ENCODE assay signal across 18 cellular contexts in the genomic region with DNA sequence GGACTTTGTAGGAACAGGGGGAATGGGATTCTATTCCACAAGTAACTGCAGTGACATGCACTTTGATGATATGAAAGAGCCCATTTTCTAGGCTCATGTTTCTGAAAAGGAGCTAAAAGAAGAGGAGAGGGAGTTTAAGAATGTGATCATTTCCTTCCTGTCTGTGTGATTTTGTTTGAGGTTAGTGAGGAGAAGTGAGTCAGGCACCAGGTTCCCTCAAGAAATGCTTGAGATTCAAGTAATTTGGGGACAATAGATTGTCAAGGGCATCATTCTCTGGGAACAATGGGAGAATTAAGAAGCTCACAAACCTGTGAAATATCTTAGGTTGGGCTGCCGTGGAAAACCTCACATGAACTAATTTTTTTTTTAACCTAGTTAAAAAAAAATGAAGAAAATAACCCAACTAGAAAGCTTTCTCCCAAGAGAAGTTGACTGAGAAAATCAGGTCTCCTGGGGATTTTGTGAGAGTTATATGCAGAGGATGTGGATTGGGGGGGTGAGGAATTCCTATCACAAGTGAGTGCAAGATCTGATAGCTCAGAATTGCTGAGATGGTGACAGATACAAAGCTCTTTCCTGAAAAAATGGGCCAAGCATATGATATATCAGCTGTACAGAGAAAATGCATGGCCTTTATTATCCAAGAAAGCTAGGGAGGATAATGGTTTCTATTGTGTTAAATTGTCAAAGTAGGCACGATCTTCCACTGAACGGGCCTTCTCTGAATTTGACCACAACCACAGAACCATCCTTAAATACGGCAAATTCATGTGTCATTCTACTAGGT.
DNase-seq lines count a peak whose midpoint lies in the region; ATAC-seq and TF ChIP-seq lines count a peak whose summit lies in the region.
"Had no signal": no experiment of that assay in that cellular context is flagged by ENCODE, and none has a peak within 500 bp of the region (broad histone marks: within the 10 kb centered on the region; RNA-seq: fewer than 3 reads in every experiment).

No MANE protein-coding gene starts in this region.

- ATAC-seq in HG02884 (IDR thresholded peaks at IDR 0.05; ENCODE audit: unreplicated experiment): no peak
- ATAC-seq: activated naive CD4-positive, alpha-beta T cell treated with anti-CD3 and anti-CD28 coated beads, Interleukin-2, amount 50 U/mL, for 72 hours; right lobe of liver had no signal

- no peak overlapping the region for H3K4me3 Mint-ChIP-seq in endodermal cell
- H3K4me3 Mint-ChIP-seq: CD4-positive, alpha-beta T cell had no signal

- peaks cover 8% of the 10 kb centered on the region for H3K4me1 ChIP-seq in endodermal cell (ENCODE audit: control insufficient read depth, insufficient read depth, low read length)
- H3K4me1 ChIP-seq: esophagus squamous epithelium, right lobe of liver had no signal

- H3K9me3 Mint-ChIP-seq in endodermal cell: peaks cover 3% of the 10 kb centered on the region

- H3K4me3 ChIP-seq in endodermal cell (ENCODE audit: low read length) (peak overlapping the region; percentile 25), H7 (ENCODE audit: insufficient read depth, low read depth, low read length) (no peak overlapping the region)
- H3K4me3 ChIP-seq: esophagus squamous epithelium, right lobe of liver had no signal

- H3K9me3 ChIP-seq in endodermal cell (ENCODE audit: control insufficient read depth, low read length): peaks cover 11% of the 10 kb centered on the region
- H3K9me3 ChIP-seq: esophagus squamous epithelium, right lobe of liver had no signal

- peak overlapping the region; percentile 72 for H3K27ac Mint-ChIP-seq in endodermal cell
- H3K27ac Mint-ChIP-seq: activated naive CD4-positive, alpha-beta T cell treated with anti-CD3 and anti-CD28 coated beads, Interleukin-2, amount 50 U/mL, for 72 hours; CD4-positive, alpha-beta T cell had no signal

- H3K27me3 ChIP-seq in endodermal cell (ENCODE audit: control insufficient read depth, insufficient read depth, low read length, poor library complexity, severe bottlenecking) (no peaks in the 10 kb centered on the region), H7 (ENCODE audit: control insufficient read depth, insufficient read depth, low read length) (no peaks in the 10 kb centered on the region)
- H3K27me3 ChIP-seq: esophagus squamous epithelium, right lobe of liver had no signal

- no peak overlapping the region for H3K27ac ChIP-seq in endodermal cell (ENCODE audit: low read depth, low read length)
- H3K27ac ChIP-seq: esophagus squamous epithelium, KMS-11, right lobe of liver, WERI-Rb-1 had no signal

- H3K27me3 Mint-ChIP-seq in endodermal cell (ENCODE audit: insufficient read depth): no peaks in the 10 kb centered on the region

- H3K36me3 Mint-ChIP-seq in endodermal cell (ENCODE audit: low read depth): peaks cover 36% of the 10 kb centered on the region
- H3K36me3 Mint-ChIP-seq: activated naive CD4-positive, alpha-beta T cell treated with anti-CD3 and anti-CD28 coated beads, Interleukin-2, amount 50 U/mL, for 72 hours had no signal

- DNase-seq in EL: peak; percentile 38
- peak; percentile 59 for DNase-seq in M059J (ENCODE audit: low read depth)
- DNase-seq in endodermal cell: no peak
- peak; percentile 47 for DNase-seq in non-pigmented ciliary epithelial cell (ENCODE audit: low read depth)
- DNase-seq in NCI-H1105 treated with DMSO at 0.1 percent for 48 hours (lab: John Stamatoyannopoulos, UW): no peak
- DNase-seq in H7: no peak
- DNase-seq in NK-92 treated with Interleukin-12 subunit alpha and Interleukin-12 subunit beta, amount 100 ng/mL, for 24 hours (lab: John Stamatoyannopoulos, UW): no peak
- DNase-seq: activated CD8-positive, alpha-beta memory T cell treated with anti-CD3 and anti-CD28 coated beads, Interleukin-2, amount 50 U/mL, for 4 hours; CD4-positive, alpha-beta T cell; esophagus squamous epithelium; NCI-H187 treated with DMSO at 0.1 percent for 48 hours; NCI-H774; right lobe of liver; SIG-M5; WERI-Rb-1 had no signal

- no peak for TF ChIP-seq CTCF in endodermal cell (conservative IDR thresholded peaks at IDR 0.05)

- H3K36me3 ChIP-seq in endodermal cell (ENCODE audit: control insufficient read depth, insufficient read depth, low read length): peaks cover 8% of the 10 kb centered on the region
- peaks cover 2% of the 10 kb centered on the region; the same call in 1 of the 2 replicates for H3K36me3 ChIP-seq in H7 (replicated peaks; ENCODE audit: control insufficient read depth, insufficient read depth, low read length)
- H3K36me3 ChIP-seq: right lobe of liver had no signal

- H3K9ac ChIP-seq in endodermal cell (ENCODE audit: extremely low read depth, low read length, poor library complexity, severe bottlenecking): no peak overlapping the region
- H3K9ac ChIP-seq: KMS-11 had no signal

- H3K4me1 Mint-ChIP-seq in endodermal cell: peaks cover 17% of the 10 kb centered on the region

- WGBS in endodermal cell (ENCODE audit: insufficient coverage in 1 of 2, insufficient read length in 1 of 2), 2 experiments: 81 to 100% methylated on average over 2 to 4 of the region's 4 CpGs

Comparison
In these comparisons a context has a peak if more than half of its experiments do, and no peak if none do; other contexts are left out.
1. DNase-seq: peak in EL (single experiment), M059J (single experiment) and non-pigmented ciliary epithelial cell (single experiment); none in endodermal cell (single experiment), NCI-H1105 treated with DMSO at 0.1 percent for 48 hours (single experiment), H7 (single experiment) and NK-92 treated with Interleukin-12 subunit alpha and Interleukin-12 subunit beta, amount 100 ng/mL, for 24 hours (single experiment).